ENCODE assay signal across 8 cellular contexts in the genomic region with DNA sequence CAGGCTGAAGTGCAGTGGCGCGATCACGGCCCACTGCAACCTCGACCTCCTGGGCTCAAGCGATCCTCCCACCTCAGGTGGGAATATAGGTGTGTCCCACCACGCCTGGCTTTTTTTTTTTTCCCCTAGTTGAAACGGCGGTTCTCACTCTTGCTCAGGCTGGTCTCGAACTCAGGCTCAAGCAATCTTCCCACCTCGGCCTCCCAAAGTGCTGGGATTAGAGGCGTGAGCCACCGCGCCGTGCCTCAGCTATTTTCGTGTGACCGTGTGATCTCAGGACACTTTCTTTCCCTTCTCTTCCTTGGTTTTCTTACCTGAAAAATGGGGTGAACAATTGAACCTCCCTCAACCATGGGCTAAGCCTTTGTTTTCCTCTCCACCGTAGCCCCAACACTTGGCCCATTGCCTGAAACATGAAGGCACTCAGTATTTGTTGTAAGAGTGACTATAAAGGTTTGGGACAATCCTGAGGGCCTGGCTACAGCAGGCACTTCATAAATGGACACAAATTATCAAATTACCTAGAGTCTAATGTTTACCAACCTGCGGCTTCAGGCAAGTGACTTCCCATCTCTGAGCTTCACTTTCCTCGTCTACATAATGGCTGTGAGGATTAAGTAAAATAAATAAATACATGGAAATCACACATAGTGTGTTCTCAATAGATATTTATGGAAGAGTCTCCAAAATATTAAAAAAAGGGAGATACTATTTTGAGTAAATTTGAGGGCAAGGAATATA.
DNase-seq lines count a peak whose midpoint lies in the region; ATAC-seq and TF ChIP-seq lines count a peak whose summit lies in the region.

No MANE protein-coding gene starts in this region.

- no peak for TF ChIP-seq POLR2A in erythroblast (IDR thresholded peaks at IDR 0.05; ENCODE audit: low read length)

- no peak for TF ChIP-seq CTCF in retinal pigment epithelial cell (conservative IDR thresholded peaks at IDR 0.05; ENCODE audit: low read depth, low read length)

- DNase-seq in RPMI8226 (peak; percentile 49), erythroblast (lab: John Stamatoyannopoulos, UW) (peak; percentile 34 to 52), retinal pigment epithelial cell (ENCODE audit: low read depth) (no peak), foreskin melanocyte (no peak), NAMALWA (ENCODE audit: low spot score) (no peak)

- peak overlapping the region; percentile 48 for H3K4me3 ChIP-seq in retinal pigment epithelial cell (ENCODE audit: low read length)

- peak; percentile 1 for ATAC-seq in GM18868 (IDR thresholded peaks at IDR 0.05; ENCODE audit: unreplicated experiment)
- ATAC-seq in HG03139 (IDR thresholded peaks at IDR 0.05; ENCODE audit: unreplicated experiment), result peak; percentile 7
- ATAC-seq in HG02884 (IDR thresholded peaks at IDR 0.05; ENCODE audit: unreplicated experiment), result no peak

Comparison
In these comparisons a context has a peak if more than half of its experiments do, and no peak if none do; other contexts are left out.
1. DNase-seq: peak in RPMI8226 (single experiment) and erythroblast (2 of 2); none in retinal pigment epithelial cell (single experiment), foreskin melanocyte (single experiment) and NAMALWA (single experiment).